Comparison of ENCODE assay signal across 9 cellular contexts in the genomic region with DNA sequence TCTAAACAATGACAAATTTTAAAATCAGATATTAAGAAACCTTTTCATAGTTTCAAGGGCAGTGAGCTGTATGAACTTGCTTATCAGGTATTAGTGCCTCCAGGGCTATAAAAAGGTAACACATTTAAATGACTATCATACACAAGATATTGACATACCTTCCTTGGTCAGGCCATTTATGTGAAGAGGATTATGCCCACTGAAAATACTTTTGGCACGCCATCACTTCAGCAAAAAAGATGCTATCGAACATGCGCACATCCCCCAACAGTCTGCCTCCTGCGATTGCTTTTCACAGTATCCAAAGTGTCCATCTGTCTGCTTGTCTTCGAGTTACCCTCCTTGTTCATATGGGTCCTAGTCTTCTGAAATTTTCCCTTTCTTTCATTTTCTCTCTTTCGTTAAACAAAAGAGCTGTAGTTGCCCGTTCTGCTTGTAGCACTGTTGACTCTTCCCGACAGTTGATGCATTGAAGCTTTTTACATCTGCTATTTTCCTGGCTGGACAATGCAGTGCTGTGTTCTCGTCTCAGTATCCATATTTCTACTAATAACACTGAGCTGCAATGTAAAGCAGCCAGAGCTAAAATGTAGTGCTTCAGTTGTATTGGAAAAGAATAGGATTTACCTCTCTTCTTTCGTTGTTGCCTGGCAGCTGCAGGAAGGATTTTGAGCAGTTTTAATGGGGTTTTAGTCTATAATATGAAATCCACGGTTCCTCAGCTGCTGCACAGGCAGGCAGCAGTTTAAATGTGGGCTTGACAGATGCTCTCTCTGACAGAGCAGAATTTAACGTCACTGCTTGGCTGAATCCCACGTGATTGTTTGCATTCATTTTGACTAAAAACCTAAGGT. TPM values are rescaled to one million over a fixed set of nuclear protein-coding genes. Genes with fewer than 3 reads are reported as not detected.
DNase-seq lines count a peak whose midpoint lies in the region; ATAC-seq and TF ChIP-seq lines count a peak whose summit lies in the region.
"Had no signal": no experiment of that assay in that cellular context is flagged by ENCODE, and none has a peak within 500 bp of the region (broad histone marks: within the 10 kb centered on the region; RNA-seq: fewer than 3 reads in every experiment).

A gene with protein sequence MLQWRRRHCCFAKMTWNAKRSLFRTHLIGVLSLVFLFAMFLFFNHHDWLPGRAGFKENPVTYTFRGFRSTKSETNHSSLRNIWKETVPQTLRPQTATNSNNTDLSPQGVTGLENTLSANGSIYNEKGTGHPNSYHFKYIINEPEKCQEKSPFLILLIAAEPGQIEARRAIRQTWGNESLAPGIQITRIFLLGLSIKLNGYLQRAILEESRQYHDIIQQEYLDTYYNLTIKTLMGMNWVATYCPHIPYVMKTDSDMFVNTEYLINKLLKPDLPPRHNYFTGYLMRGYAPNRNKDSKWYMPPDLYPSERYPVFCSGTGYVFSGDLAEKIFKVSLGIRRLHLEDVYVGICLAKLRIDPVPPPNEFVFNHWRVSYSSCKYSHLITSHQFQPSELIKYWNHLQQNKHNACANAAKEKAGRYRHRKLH (minus strand): TSS at position 753 of the 854 bp plus-strand sequence. CDS start 5,051 bp downstream, outside the sequence.

- H3K9me3 ChIP-seq in CD4-positive, alpha-beta memory T cell (ENCODE audit: control insufficient read depth in 1 of 2, low read length in 2 of 2), result no peaks in the 10 kb centered on the region
- H3K9me3 ChIP-seq in esophagus squamous epithelium, result no peaks in the 10 kb centered on the region
- H3K9me3 ChIP-seq in naive thymus-derived CD4-positive, alpha-beta T cell (ENCODE audit: control insufficient read depth in 2 of 3, low read length in 3 of 3), result no peaks in the 10 kb centered on the region

- intact Hi-C loops in CD4-positive, alpha-beta memory T cell (cut with micrococcal nuclease), result loop anchor here (10.0 kb wide), 3 partner anchors 279 to 979 kb away; no protein-coding TSS in a partner anchor
- intact Hi-C loops in esophagus squamous epithelium (cut with DNase I), result no loop called here
- intact Hi-C loops in naive thymus-derived CD4-positive, alpha-beta T cell (cut with micrococcal nuclease), result loop anchor here (2.0 to 10.0 kb wide), 3 partner anchors 25 to 1279 kb away; no protein-coding TSS in a partner anchor

- no peaks in the 10 kb centered on the region for H3K27me3 ChIP-seq in CD4-positive, alpha-beta memory T cell (ENCODE audit: insufficient read depth, low read length)
- H3K27me3 ChIP-seq in esophagus squamous epithelium, result no peaks in the 10 kb centered on the region
- no peaks in the 10 kb centered on the region for H3K27me3 ChIP-seq in naive thymus-derived CD4-positive, alpha-beta T cell (ENCODE audit: control insufficient read depth in 2 of 2, insufficient read depth in 2 of 2, low read length in 2 of 2)

- H3K36me3 Mint-ChIP-seq in CD4-positive, alpha-beta memory T cell, result peaks cover 7 to 9% of the 10 kb centered on the region in 2 donors
- peaks cover 7% of the 10 kb centered on the region for H3K36me3 Mint-ChIP-seq in T-helper 2 cell treated with Interferon-gamma antibody and Interleukin-4, amounts not matched to agents 5 μg/mL and 100 μg/mL, for 36 hours (ENCODE audit: low read depth)
- H3K36me3 Mint-ChIP-seq in naive thymus-derived CD4-positive, alpha-beta T cell, result peaks cover 0 to 13% (median 4%) of the 10 kb centered on the region in 5 donors

- peak in 1 of 4 donors; percentile 41 for TF ChIP-seq POLR2A in esophagus squamous epithelium (IDR thresholded peaks at IDR 0.05)

- H3K27ac ChIP-seq in CD4-positive, alpha-beta memory T cell (ENCODE audit: low read depth, low read length), result peak within 1 kb of the TSS; percentile 53
- H3K27ac ChIP-seq in esophagus squamous epithelium, result peak within 1 kb of the TSS in 3 of 4 donors; percentile 43 to 58 (median 52)
- H3K27ac ChIP-seq in naive thymus-derived CD4-positive, alpha-beta T cell (ENCODE audit: low read depth, low read length), result no peak within 1 kb of the TSS

- H3K27me3 Mint-ChIP-seq in CD4-positive, alpha-beta memory T cell, result no peaks in the 10 kb centered on the region
- no peaks in the 10 kb centered on the region for H3K27me3 Mint-ChIP-seq in T-helper 2 cell treated with Interferon-gamma antibody and Interleukin-4, amounts not matched to agents 5 μg/mL and 100 μg/mL, for 36 hours (ENCODE audit: low read depth)
- H3K27me3 Mint-ChIP-seq in naive thymus-derived CD4-positive, alpha-beta T cell, result no peaks in the 10 kb centered on the region

- ATAC-seq in naive thymus-derived CD4-positive, alpha-beta T cell, result peak; percentile 72
- ATAC-seq in HG02884 (IDR thresholded peaks at IDR 0.05; ENCODE audit: unreplicated experiment), result no peak
- ATAC-seq: HCT116 had no signal

- CTCF ChIA-PET in CD4-positive, alpha-beta memory T cell (lab: Charles Lee; ENCODE audit: partially characterized antibody), result interaction anchor here (0.8 to 3.8 kb wide), 10 partner anchors 30 to 1109 kb away, joined by 3 to 28 read pairs (median 3); partner anchors contain the start of gene CDC73
- CTCF ChIA-PET in naive thymus-derived CD4-positive, alpha-beta T cell (lab: Charles Lee), result interaction anchor here (0.6 to 1.3 kb wide), 7 partner anchors 65 to 1110 kb away, joined by 3 to 8 read pairs (median 4); no protein-coding TSS in a partner anchor
- CTCF ChIA-PET in GM10248 (lab: Yijun Ruan, JAX), result interaction anchor here (0.8 to 1.4 kb wide), 4 partner anchors 15 to 48 kb away, joined by 3 to 7 read pairs (median 4); no protein-coding TSS in a partner anchor

- peaks cover 65% of the 10 kb centered on the region for H3K4me1 ChIP-seq in CD4-positive, alpha-beta memory T cell (ENCODE audit: insufficient read depth, low read length)
- peaks cover 0 to 72% (median 6%) of the 10 kb centered on the region in 3 donors for H3K4me1 ChIP-seq in esophagus squamous epithelium
- H3K4me1 ChIP-seq in naive thymus-derived CD4-positive, alpha-beta T cell (ENCODE audit: control insufficient read depth in 2 of 2, insufficient read depth in 2 of 2, low read length in 2 of 2), result peaks cover 0 to 12% of the 10 kb centered on the region in 2 donors

- DNase-seq in CD4-positive, alpha-beta memory T cell, result peak; percentile 34 to 59 (median 43)
- DNase-seq in LHCN-M2 (ENCODE audit: low read depth), result peak; percentile 76
- no peak for DNase-seq in T-helper 2 cell treated with Interferon-gamma antibody and Interleukin-4, amounts not matched to agents 5 μg/mL and 100 μg/mL, for 36 hours (ENCODE audit: low spot score)
- no peak for DNase-seq in esophagus squamous epithelium (lab: John Stamatoyannopoulos, UW)
- DNase-seq in naive thymus-derived CD4-positive, alpha-beta T cell, result peak in 5 of 9 donors; percentile 10 to 43 (median 15)
- DNase-seq in GF-D8 (lab: John Stamatoyannopoulos, UW), result no peak
- no peak for DNase-seq in GM10248 (ENCODE audit: extremely low spot score)

- H3K4me3 ChIP-seq in CD4-positive, alpha-beta memory T cell (ENCODE audit: low read length in 2 of 2), result peak within 1 kb of the TSS; percentile 14 to 32
- peak within 1 kb of the TSS in 3 of 4 donors; percentile 17 to 51 (median 28) for H3K4me3 ChIP-seq in esophagus squamous epithelium
- no peak within 1 kb of the TSS for H3K4me3 ChIP-seq in naive thymus-derived CD4-positive, alpha-beta T cell (ENCODE audit: low read length)

- WGBS in esophagus squamous epithelium, 2 donors, result 20 to 30% methylated on average over 13 of the region's 13 CpGs

- TF ChIP-seq CTCF in esophagus squamous epithelium (IDR thresholded peaks at IDR 0.05), result no peak
- no peak for TF ChIP-seq CTCF in GM10248 (IDR thresholded peaks at IDR 0.05; ENCODE audit: control extremely low read depth, extremely low read depth, low read depth, missing control alignments)

- POLR2A ChIA-PET in CD4-positive, alpha-beta memory T cell (lab: Charles Lee; ENCODE audit: partially characterized antibody), result interaction anchor here (0.6 to 5.1 kb wide), 14 partner anchors 27 to 1108 kb away, joined by 3 to 65 read pairs (median 4); no protein-coding TSS in a partner anchor
- POLR2A ChIA-PET in naive thymus-derived CD4-positive, alpha-beta T cell (lab: Charles Lee), result interaction anchor here (0.7 to 1.3 kb wide), 2 partner anchors 127 to 134 kb away, joined by 3 to 4 read pairs; partner anchors contain the start of gene UCHL5
- POLR2A ChIA-PET in GM10248 (lab: Yijun Ruan, JAX), result interaction anchor here (0.6 kb wide), 1 partner anchor 82 kb away, joined by 3 read pairs; no protein-coding TSS in a partner anchor

- peak within 1 kb of the TSS; percentile 78 to 92 (median 86) for H3K27ac Mint-ChIP-seq in CD4-positive, alpha-beta memory T cell
- no peak within 1 kb of the TSS for H3K27ac Mint-ChIP-seq in T-helper 2 cell treated with Interferon-gamma antibody and Interleukin-4, amounts not matched to agents 5 μg/mL and 100 μg/mL, for 36 hours
- peak within 1 kb of the TSS in 7 of 9 donors; percentile 21 to 63 (median 51) for H3K27ac Mint-ChIP-seq in naive thymus-derived CD4-positive, alpha-beta T cell

- peaks cover 0 to 5% (median 0%) of the 10 kb centered on the region in 8 donors for H3K9me3 Mint-ChIP-seq in CD4-positive, alpha-beta memory T cell
- H3K9me3 Mint-ChIP-seq in T-helper 2 cell treated with Interferon-gamma antibody and Interleukin-4, amounts not matched to agents 5 μg/mL and 100 μg/mL, for 36 hours, result no peaks in the 10 kb centered on the region
- H3K9me3 Mint-ChIP-seq in naive thymus-derived CD4-positive, alpha-beta T cell, result no peaks in the 10 kb centered on the region

- H3K4me3 Mint-ChIP-seq in CD4-positive, alpha-beta memory T cell, result peak within 1 kb of the TSS; percentile 70 to 92 (median 86)
- H3K4me3 Mint-ChIP-seq in T-helper 2 cell treated with Interferon-gamma antibody and Interleukin-4, amounts not matched to agents 5 μg/mL and 100 μg/mL, for 36 hours, result peak within 1 kb of the TSS; percentile 42
- H3K4me3 Mint-ChIP-seq in naive thymus-derived CD4-positive, alpha-beta T cell, result peak within 1 kb of the TSS; percentile 4 to 82 (median 46)

- peaks cover 43 to 75% (median 50%) of the 10 kb centered on the region in 4 donors for H3K4me1 Mint-ChIP-seq in CD4-positive, alpha-beta memory T cell
- H3K4me1 Mint-ChIP-seq in T-helper 2 cell treated with Interferon-gamma antibody and Interleukin-4, amounts not matched to agents 5 μg/mL and 100 μg/mL, for 36 hours (ENCODE audit: low read depth), result peaks cover 33% of the 10 kb centered on the region
- peaks cover 31 to 89% (median 70%) of the 10 kb centered on the region in 7 donors for H3K4me1 Mint-ChIP-seq in naive thymus-derived CD4-positive, alpha-beta T cell

- H3K36me3 ChIP-seq in CD4-positive, alpha-beta memory T cell (ENCODE audit: insufficient read depth, low read length), result no peaks in the 10 kb centered on the region
- no peaks in the 10 kb centered on the region for H3K36me3 ChIP-seq in esophagus squamous epithelium
- no peaks in the 10 kb centered on the region for H3K36me3 ChIP-seq in naive thymus-derived CD4-positive, alpha-beta T cell (ENCODE audit: control insufficient read depth in 2 of 3, insufficient read depth in 3 of 3, low read length in 3 of 3)

RNA-seq across cellular contexts. Expression of the gene that starts here (rescaled TPM):
- total RNA-seq in CD4-positive, alpha-beta memory T cell, result 10 to 100 TPM; 15.1 TPM
- polyA plus RNA-seq in CD4-positive, alpha-beta memory T cell, result 1 to 10 TPM in 1 of 2 donors, under 1 TPM in 1; 0.21 to 4.9 TPM
- total RNA-seq in LHCN-M2 (2014; rRNA removed), result 2.5 and 5.7 TPM in 2 replicates
- 14.9 TPM for polyA plus RNA-seq in LHCN-M2 (2012)
- total RNA-seq in esophagus squamous epithelium, result 1 to 10 TPM in 1 of 4 donors, under 1 TPM in 3; 0.08 to 1.5 (median 0.48) TPM
- total RNA-seq in naive thymus-derived CD4-positive, alpha-beta T cell, result 1 to 10 TPM in 1 of 5 experiments, under 1 TPM in 3, not detected in 1; 0.27 to 3.2 (median 0.59) TPM
- under 1 TPM; 0.07 to 0.10 TPM for polyA plus RNA-seq in naive thymus-derived CD4-positive, alpha-beta T cell

Comparison
In these comparisons a context has a peak if more than half of its experiments do, and no peak if none do; other contexts are left out.
1. DNase-seq: peak in CD4-positive, alpha-beta memory T cell (5 of 5), LHCN-M2 (single experiment) and naive thymus-derived CD4-positive, alpha-beta T cell (5 of 9); none in T-helper 2 cell treated with Interferon-gamma antibody and Interleukin-4, amounts not matched to agents 5 μg/mL and 100 μg/mL, for 36 hours (single experiment), esophagus squamous epithelium (single experiment), GF-D8 (single experiment) and GM10248 (single experiment).
2. Peak in every context shown above with its lines, with median percentiles within 50 percentile points of each other: H3K4me3 Mint-ChIP-seq.